Comparison of ENCODE assay signal across 8 cellular contexts in the genomic region with DNA sequence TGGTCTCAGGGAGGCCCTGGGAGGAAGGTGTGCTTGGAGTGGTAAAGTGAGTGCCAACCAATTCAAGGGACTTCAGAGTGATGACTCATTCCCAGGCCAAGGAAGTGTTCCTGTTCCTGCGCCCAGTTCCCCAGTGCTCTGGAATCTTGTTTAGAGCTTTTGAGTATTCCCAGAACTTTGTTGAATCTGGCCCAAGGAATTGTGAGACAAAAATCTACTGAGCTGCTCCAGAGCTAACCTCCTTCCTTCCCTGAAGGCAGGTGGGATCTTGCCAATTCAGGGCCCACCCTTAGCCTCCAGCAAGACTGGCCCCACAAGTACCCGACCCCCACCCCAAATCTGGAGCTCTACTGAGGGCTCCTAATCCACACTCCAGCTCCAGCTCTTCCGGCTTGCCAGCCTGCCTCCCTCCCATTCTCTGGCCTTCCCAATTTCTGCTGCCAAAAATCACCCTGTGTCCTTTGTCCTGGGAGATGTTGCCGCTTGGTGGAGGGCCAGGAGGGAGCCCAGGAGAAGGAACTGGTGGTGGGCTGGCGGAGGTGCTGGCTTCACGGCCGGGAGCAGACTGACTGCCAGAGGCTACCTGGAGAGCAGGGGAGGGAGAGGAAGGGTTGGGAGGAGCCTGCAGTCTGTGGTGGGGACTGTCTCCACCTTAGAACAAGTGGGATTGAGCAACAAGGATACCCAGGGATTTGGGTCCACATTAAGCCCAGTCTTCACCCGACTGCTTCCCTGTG. TPM values are rescaled to one million over a fixed set of nuclear protein-coding genes. Genes with fewer than 3 reads are reported as not detected.
DNase-seq lines count a peak whose midpoint lies in the region; TF ChIP-seq lines count a peak whose summit lies in the region.

No MANE protein-coding gene starts in this region.

- no peak for TF ChIP-seq CTCF in AG09319 (IDR thresholded peaks at IDR 0.05; ENCODE audit: low read depth, low read length)

- DNase-seq in AG09319 (ENCODE audit: extremely low read depth, low read depth) (peak; percentile 64), HS-27A (ENCODE audit: low read depth) (peak; percentile 89), adipocyte (ENCODE audit: low read depth) (peak; percentile 84), head of caudate nucleus (peak in 31 of 42 donors; percentile 39 to 80 (median 61)), nucleus accumbens (lab: John Stamatoyannopoulos, UW) (peak in 49 of 56 donors; percentile 25 to 81 (median 54)), mesenteric fat pad (ENCODE audit: low spot score) (no peak), T1000 (lab: John Stamatoyannopoulos, UW) (no peak), SKM-1 treated with dmso at 0.1 percent for 144 hours (lab: John Stamatoyannopoulos, UW; ENCODE audit: unreplicated experiment) (no peak)

- peak overlapping the region; percentile 80 for H3K4me3 ChIP-seq in adipocyte (ENCODE audit: low read length)

- peak overlapping the region; percentile 80 for H3K9ac ChIP-seq in adipocyte (ENCODE audit: low read length)

- H3K36me3 ChIP-seq in adipocyte (ENCODE audit: control insufficient read depth, insufficient read depth, low read length, severe bottlenecking), result peaks cover 2% of the 10 kb centered on the region

- no peaks in the 10 kb centered on the region for H3K27me3 ChIP-seq in adipocyte (replicated peaks; ENCODE audit: control insufficient read depth, insufficient read depth, low read length)

- intact Hi-C loops in head of caudate nucleus (cut with DNase I), result no loop called here

- peaks cover 41% of the 10 kb centered on the region for H3K4me1 ChIP-seq in adipocyte (ENCODE audit: control insufficient read depth, insufficient read depth, low read length)

- no peaks in the 10 kb centered on the region for H3K9me3 ChIP-seq in adipocyte (ENCODE audit: control insufficient read depth, low read length)

RNA-seq across cellular contexts. Expression of gene ATN1, which starts 2.0 kb away (rescaled TPM):
- total RNA-seq in mesenteric fat pad, result 148 TPM

RNA-seq across cellular contexts. Expression of gene ENO2, which starts 11.3 kb away (rescaled TPM):
- 5.3 TPM for total RNA-seq in mesenteric fat pad

RNA-seq across cellular contexts. Expression of gene RNU7-1, which starts 17.9 kb away (rescaled TPM):
- not detected for total RNA-seq in mesenteric fat pad

RNA-seq across cellular contexts. Expression of gene C12orf57, which starts 18.1 kb away (rescaled TPM):
- 125 TPM for total RNA-seq in mesenteric fat pad

RNA-seq across cellular contexts. Expression of gene LRRC23, which starts 21.1 kb away (rescaled TPM):
- 4.2 TPM for total RNA-seq in mesenteric fat pad

Comparison
In these comparisons a context has a peak if more than half of its experiments do, and no peak if none do; other contexts are left out.
1. DNase-seq: peak in AG09319 (single experiment), HS-27A (single experiment), adipocyte (single experiment), head of caudate nucleus (31 of 42) and nucleus accumbens (49 of 56); none in mesenteric fat pad (single experiment), T1000 (single experiment) and SKM-1 treated with dmso at 0.1 percent for 144 hours (single experiment).